8 cellular contexts compared by ENCODE assay signal in the genomic region with DNA sequence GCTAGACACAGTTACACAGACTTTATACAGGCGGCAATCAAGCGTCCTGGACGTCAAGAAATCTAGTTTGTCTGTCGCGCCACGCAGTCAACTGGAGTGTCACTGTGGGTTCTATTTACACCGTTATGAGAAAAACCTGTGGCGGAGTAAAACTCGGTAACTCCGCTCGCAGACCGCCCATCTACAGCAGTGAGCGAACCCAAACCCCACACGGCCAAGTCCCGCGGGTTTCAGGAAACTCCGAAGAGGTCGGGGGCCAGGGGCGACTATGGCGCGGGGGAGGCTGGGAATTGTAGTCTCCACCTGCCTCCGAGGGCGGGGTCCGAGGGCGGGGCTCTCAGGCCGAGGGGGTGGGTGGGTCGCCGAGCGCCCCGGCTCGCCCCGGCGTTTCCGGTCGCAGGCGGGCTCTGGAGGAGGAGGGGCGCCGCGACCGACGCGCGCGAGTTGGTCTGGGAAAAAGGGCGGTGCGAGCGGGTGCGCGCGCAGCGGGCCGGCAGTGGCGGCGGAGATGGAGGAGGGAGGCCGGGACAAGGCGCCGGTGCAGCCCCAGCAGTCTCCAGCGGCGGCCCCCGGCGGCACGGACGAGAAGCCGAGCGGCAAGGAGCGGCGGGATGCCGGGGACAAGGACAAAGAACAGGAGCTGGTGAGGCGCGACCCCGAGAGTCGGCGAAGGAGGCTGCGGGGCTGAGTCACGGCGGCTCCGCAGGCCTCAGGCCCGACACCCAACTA. TPM values are rescaled to one million over a fixed set of nuclear protein-coding genes. Genes with fewer than 3 reads are reported as not detected.
DNase-seq lines count a peak whose midpoint lies in the region; ATAC-seq, FAIRE-seq and TF ChIP-seq lines count a peak whose summit lies in the region.

PSMD2 (plus strand) TSS at position 483 of the 729 bp plus-strand sequence; CDS start at position 509, 26 bp downstream.

- H3K36me3 ChIP-seq in HUES48 (ENCODE audit: control insufficient read depth, insufficient read depth, low read length), result peaks cover 38% of the 10 kb centered on the region
- peaks cover 44% of the 10 kb centered on the region for H3K36me3 ChIP-seq in NT2/D1 (ENCODE audit: insufficient read depth, insufficient read length, low read length)
- H3K36me3 ChIP-seq in H1 (ENCODE audit: control insufficient read depth in 2 of 4, insufficient read depth in 4 of 4, low read length in 3 of 4), result peaks cover 27 to 38% (median 35%) of the 10 kb centered on the region in 4 experiments
- H3K36me3 ChIP-seq in mesenchymal stem cell (ENCODE audit: control insufficient read depth in 1 of 2, insufficient read depth in 2 of 2, low read depth in 1 of 2, low read length in 2 of 2), result peaks cover 25 to 38% of the 10 kb centered on the region in 2 experiments

- H3K23me2 ChIP-seq in H1 (ENCODE audit: low read depth, low read length), result peaks cover 10% of the 10 kb centered on the region

- H2BK5ac ChIP-seq in H1 (ENCODE audit: low read depth, low read length), result peak within 1 kb of the TSS; percentile 60
- peak within 1 kb of the TSS; percentile 39 for H2BK5ac ChIP-seq in mesenchymal stem cell (ENCODE audit: low read depth, low read length, poor library complexity, severe bottlenecking)

- in situ Hi-C loops in Caki2 (cut with HindIII; ENCODE audit: low pct_unique_long_range_greater_than_20kb, low sequenced_read_pairs), result no loop called here

- no peak within 1 kb of the TSS for H2BK20ac ChIP-seq in H1 (ENCODE audit: low read length)

- no peak within 1 kb of the TSS; the same call in 1 of the 2 replicates for H2BK15ac ChIP-seq in H1 (ENCODE audit: low read length)
- H2BK15ac ChIP-seq in mesenchymal stem cell (ENCODE audit: low read depth, poor library complexity, severe bottlenecking), result peak within 1 kb of the TSS; percentile 73

- FAIRE-seq in H1 (lab: Jason Lieb, UNC), result no peak

- H2BK120ac ChIP-seq in H1 (replicated peaks; ENCODE audit: low read depth, low read length) (no peak within 1 kb of the TSS), mesenchymal stem cell (ENCODE audit: low read depth, low read length) (no peak within 1 kb of the TSS)

- 3% methylated on average over 45 of the region's 78 CpGs; no CpG with 5 or more reads in 1 of the 2 experiments for WGBS in H1 (ENCODE audit: extremely low coverage in 1 of 2, insufficient coverage in 1 of 2, insufficient read length in 1 of 2, insufficient replicate concordance in 2 of 2, low coverage in 1 of 2, low lambda C conversion rate in 2 of 2, missing lambda C conversion rate in 1 of 2), 2 experiments
- WGBS in mesenchymal stem cell, result under 1% methylated on average over 60 of the region's 78 CpGs

- TF ChIP-seq POLR2A in H1 (IDR thresholded peaks at IDR 0.05; ENCODE audit: control extremely low read depth in 1 of 2, low read depth in 2 of 2, low read length in 2 of 2), result peak; percentile 80 to 83

- peak within 1 kb of the TSS; percentile 98 for H3K4me3 ChIP-seq in HUES48 (ENCODE audit: low read depth, low read length)
- H3K4me3 ChIP-seq in NT2/D1 (ENCODE audit: insufficient read length, low read depth), result peak within 1 kb of the TSS; percentile 98
- peak within 1 kb of the TSS; percentile 91 to 98 (median 95) for H3K4me3 ChIP-seq in H1 (ENCODE audit: extremely low read depth in 1 of 4, insufficient read depth in 2 of 4, low read depth in 3 of 4, low read length in 4 of 4)
- peak within 1 kb of the TSS; percentile 91 to 96 for H3K4me3 ChIP-seq in mesenchymal stem cell (ENCODE audit: insufficient read depth in 1 of 2, low read depth in 1 of 2, low read length in 2 of 2)

- no peaks in the 10 kb centered on the region for H3K27me3 Mint-ChIP-seq in activated CD8-positive, alpha-beta memory T cell treated with anti-CD3 and anti-CD28 coated beads, Interleukin-2, amount 10 ng/mL, durations not matched to agents 7 days and 5 days

- H3K18ac ChIP-seq in H1 (ENCODE audit: extremely low read depth, low read length) (peak within 1 kb of the TSS; percentile 87), mesenchymal stem cell (ENCODE audit: low read depth in 1 of 2, low read length in 2 of 2) (peak within 1 kb of the TSS; percentile 82 to 83)

- H3K14ac ChIP-seq in H1 (ENCODE audit: insufficient read length) (no peak within 1 kb of the TSS), mesenchymal stem cell (ENCODE audit: low read length in 2 of 2) (peak within 1 kb of the TSS in 1 of 2 experiments; percentile 82)

- peaks cover 23% of the 10 kb centered on the region for H3K4me1 Mint-ChIP-seq in activated CD8-positive, alpha-beta memory T cell treated with anti-CD3 and anti-CD28 coated beads, Interleukin-2, amount 10 ng/mL, durations not matched to agents 7 days and 5 days

- H4K8ac ChIP-seq in H1 (ENCODE audit: extremely low read depth, insufficient read depth, low read length) (peak within 1 kb of the TSS; percentile 95), mesenchymal stem cell (ENCODE audit: low read length) (peak within 1 kb of the TSS; percentile 86)

- H3K4ac ChIP-seq in H1 (replicated peaks; ENCODE audit: insufficient read length, low read depth, low read length) (no peak within 1 kb of the TSS), mesenchymal stem cell (ENCODE audit: low read depth in 1 of 2, low read length in 2 of 2) (peak within 1 kb of the TSS; percentile 2 to 87)

- peak within 1 kb of the TSS; percentile 86 for H3K27ac Mint-ChIP-seq in activated CD8-positive, alpha-beta memory T cell treated with anti-CD3 and anti-CD28 coated beads, Interleukin-2, amount 10 ng/mL, durations not matched to agents 7 days and 5 days

- H3K4me1 ChIP-seq in HUES48 (ENCODE audit: control insufficient read depth, insufficient read depth, low read length) (no peaks in the 10 kb centered on the region), NT2/D1 (ENCODE audit: insufficient read depth, insufficient read length) (no peaks in the 10 kb centered on the region), H1 (replicated peaks in 1 of 4; ENCODE audit: control insufficient read depth in 3 of 4, insufficient read depth in 4 of 4, low read length in 3 of 4) (peaks cover 0 to 7% (median 2%) of the 10 kb centered on the region in 4 experiments; a peak in 4 of 7 replicates), mesenchymal stem cell (ENCODE audit: control insufficient read depth, insufficient read depth, low read depth, low read length) (peaks cover 3% of the 10 kb centered on the region)

- H2AFZ ChIP-seq in H1 (ENCODE audit: low read length), result peak within 1 kb of the TSS; percentile 95
- peak within 1 kb of the TSS; percentile 76 for H2AFZ ChIP-seq in mesenchymal stem cell (ENCODE audit: low read depth, low read length)

- no peaks in the 10 kb centered on the region for H3K9me3 ChIP-seq in HUES48 (ENCODE audit: control insufficient read depth, insufficient read depth, low read length)
- no peaks in the 10 kb centered on the region for H3K9me3 ChIP-seq in NT2/D1 (ENCODE audit: insufficient read depth, low read length)
- no peaks in the 10 kb centered on the region for H3K9me3 ChIP-seq in H1 (ENCODE audit: insufficient read depth in 2 of 2, low read depth in 1 of 2, low read length in 1 of 2)
- no peaks in the 10 kb centered on the region for H3K9me3 ChIP-seq in mesenchymal stem cell (ENCODE audit: control insufficient read depth, low read length)

- H3K4me2 ChIP-seq in H1 (ENCODE audit: insufficient read depth in 1 of 2, low read depth in 2 of 2, low read length in 2 of 2) (peak within 1 kb of the TSS; percentile 84 to 92), mesenchymal stem cell (ENCODE audit: low read length, poor library complexity, severe bottlenecking) (peak within 1 kb of the TSS; percentile 76)

- H3K27me3 ChIP-seq in HUES48 (ENCODE audit: control insufficient read depth, insufficient read depth, low read length) (no peaks in the 10 kb centered on the region), NT2/D1 (ENCODE audit: insufficient read depth, insufficient read length) (no peaks in the 10 kb centered on the region), H1 (replicated peaks in 1 of 4; ENCODE audit: control insufficient read depth in 3 of 4, extremely low read depth in 1 of 4, insufficient read depth in 3 of 4, low read length in 3 of 4) (no peaks in the 10 kb centered on the region), mesenchymal stem cell (ENCODE audit: control insufficient read depth in 1 of 2, insufficient read depth in 1 of 2, low read length in 2 of 2) (peaks cover 0 to 3% of the 10 kb centered on the region in 2 experiments)

- peak within 1 kb of the TSS; percentile 32 for H3K56ac ChIP-seq in H1 (replicated peaks; ENCODE audit: insufficient read length, low read depth, low read length)

- H4K91ac ChIP-seq in H1 (replicated peaks; ENCODE audit: insufficient read length, low read length) (peak within 1 kb of the TSS; percentile 18), mesenchymal stem cell (ENCODE audit: low read length) (peak within 1 kb of the TSS; percentile 76)

- CTCF ChIA-PET in activated CD8-positive, alpha-beta memory T cell treated with anti-CD3 and anti-CD28 coated beads, Interleukin-2, amount 10 ng/mL, durations not matched to agents 7 days and 5 days (lab: Charles Lee), result interaction anchor here (1.0 to 1.3 kb wide), 2 partner anchors 55 to 71 kb away, joined by 3 to 4 read pairs; no protein-coding TSS in a partner anchor
- CTCF ChIA-PET in H1 (lab: Charles Lee; ENCODE audit: partially characterized antibody), result interaction anchor here (0.7 to 1.5 kb wide), 5 partner anchors 22 to 154 kb away, joined by 3 to 5 read pairs (median 3); no protein-coding TSS in a partner anchor

- H3K9ac ChIP-seq in HUES48 (ENCODE audit: low read depth, low read length) (peak within 1 kb of the TSS; percentile 87), NT2/D1 (ENCODE audit: insufficient read length, low read depth) (peak within 1 kb of the TSS; percentile 98), H1 (replicated peaks in 1 of 4; ENCODE audit: extremely low read depth in 1 of 4, low read depth in 3 of 4, low read length in 3 of 4) (peak within 1 kb of the TSS; percentile 74 to 93 (median 82)), mesenchymal stem cell (ENCODE audit: low read length) (peak within 1 kb of the TSS; percentile 97)

- no peak for TF ChIP-seq RAD21 in H1 (IDR thresholded peaks at IDR 0.05 in 1 of 2, conservative IDR thresholded peaks at IDR 0.05 in 1 of 2; ENCODE audit: low read depth in 2 of 2, low read length in 2 of 2)

- H3K79me2 ChIP-seq in H1 (ENCODE audit: control insufficient read depth in 1 of 2, insufficient read depth in 2 of 2, low read length in 2 of 2), result peaks cover 8 to 20% of the 10 kb centered on the region in 2 experiments

- H3K27ac ChIP-seq in HUES48 (ENCODE audit: low read depth, low read length) (peak within 1 kb of the TSS; percentile 89), H1 (ENCODE audit: low read depth, low read length) (peak within 1 kb of the TSS; percentile 71; the same call in 1 of the 2 replicates), mesenchymal stem cell (ENCODE audit: low read length, poor library complexity, severe bottlenecking) (peak within 1 kb of the TSS; percentile 75)

- H3K36me3 Mint-ChIP-seq in activated CD8-positive, alpha-beta memory T cell treated with anti-CD3 and anti-CD28 coated beads, Interleukin-2, amount 10 ng/mL, durations not matched to agents 7 days and 5 days, result peaks cover 35% of the 10 kb centered on the region

- peak within 1 kb of the TSS; percentile 86 for H4K5ac ChIP-seq in H1 (ENCODE audit: insufficient read length, low read depth, low read length)

- H2BK12ac ChIP-seq in H1 (ENCODE audit: low read depth, low read length), result peak within 1 kb of the TSS; percentile 53; the same call in 1 of the 2 replicates
- H2BK12ac ChIP-seq in mesenchymal stem cell (ENCODE audit: low read length in 2 of 2), result peak within 1 kb of the TSS in 1 of 2 experiments; percentile 15

- no peaks in the 10 kb centered on the region for H3K9me3 Mint-ChIP-seq in activated CD8-positive, alpha-beta memory T cell treated with anti-CD3 and anti-CD28 coated beads, Interleukin-2, amount 10 ng/mL, durations not matched to agents 7 days and 5 days (ENCODE audit: low read depth)

- TF ChIP-seq CTCF in H1 (IDR thresholded peaks at IDR 0.05; ENCODE audit: control extremely low read depth in 1 of 3, insufficient read depth in 1 of 3, low read depth in 1 of 3, low read length in 3 of 3), result no peak

- POLR2A ChIA-PET in H1 (lab: Charles Lee; ENCODE audit: partially characterized antibody), result interaction anchor here (0.7 to 5.2 kb wide), 9 partner anchors 10 to 143 kb away, joined by 3 to 43 read pairs (median 5); partner anchors contain the start of genes DVL3 and EEF1AKMT4

- peak; percentile 93 for ATAC-seq in GM21423 (IDR thresholded peaks at IDR 0.05; ENCODE audit: unreplicated experiment)
- ATAC-seq in activated CD8-positive, alpha-beta memory T cell treated with anti-CD3 and anti-CD28 coated beads, Interleukin-2, amount 10 ng/mL, durations not matched to agents 7 days and 5 days, result peak; percentile 93

- peaks cover 8% of the 10 kb centered on the region for H3K79me1 ChIP-seq in H1 (ENCODE audit: low read depth, low read length)
- H3K79me1 ChIP-seq in mesenchymal stem cell (replicated peaks; ENCODE audit: low read length, poor library complexity, severe bottlenecking), result peaks cover 3% of the 10 kb centered on the region

- DNase-seq in Caki2 (ENCODE audit: low read depth) (peak; percentile 91), NT2/D1 (ENCODE audit: low read depth, low spot score) (peak; percentile 96), H1 (ENCODE audit: low read depth in 1 of 2, low spot score in 2 of 2) (peak; percentile 80 to 94), mesenchymal stem cell (peak; percentile 96)
- DNase-seq in activated CD8-positive, alpha-beta memory T cell treated with anti-CD3 and anti-CD28 coated beads, Interleukin-2, amount 10 ng/mL, durations not matched to agents 7 days and 5 days, result peak; percentile 99
- peak; percentile 98 for DNase-seq in stimulated activated CD8-positive, alpha-beta memory T cell treated with anti-CD3 and anti-CD28 coated beads, Interleukin-12 subunit alpha, Interleukin-12 subunit beta, amount 100 ng/mL, for 24 hours (ENCODE audit: extremely low read depth)

- H3K4me3 Mint-ChIP-seq in activated CD8-positive, alpha-beta memory T cell treated with anti-CD3 and anti-CD28 coated beads, Interleukin-2, amount 10 ng/mL, durations not matched to agents 7 days and 5 days, result peak within 1 kb of the TSS; percentile 91

- H3K23ac ChIP-seq in H1 (ENCODE audit: insufficient read length) (no peak within 1 kb of the TSS), mesenchymal stem cell (ENCODE audit: low read length in 2 of 2) (peak within 1 kb of the TSS in 1 of 2 experiments; percentile 47)

- no peak for TF ChIP-seq EP300 in H1 (IDR thresholded peaks at IDR 0.05; ENCODE audit: borderline replicate concordance in 1 of 2, low read depth in 2 of 2, low read length in 2 of 2)

- H2AK5ac ChIP-seq in H1 (ENCODE audit: low read depth, low read length) (no peak within 1 kb of the TSS), mesenchymal stem cell (ENCODE audit: low read length, severe bottlenecking) (peak within 1 kb of the TSS; percentile 26)

- peaks cover 0 to 9% of the 10 kb centered on the region in 2 experiments for H4K20me1 ChIP-seq in H1 (replicated peaks in 1 of 2; ENCODE audit: control insufficient read depth in 1 of 2, insufficient read depth in 2 of 2, low read length in 2 of 2)

RNA-seq across cellular contexts. Expression of gene PSMD2, which starts in this region (rescaled TPM):
- total RNA-seq in Caki2 (2014; rRNA removed; shearing (Covaris generic); ENCODE audit: low replicate concordance), result 533 and 581 TPM in 2 replicates
- 100 to 1,000 TPM; 193 to 258 TPM for total RNA-seq in activated CD8-positive, alpha-beta memory T cell treated with anti-CD3 and anti-CD28 coated beads, Interleukin-2, amount 10 ng/mL, durations not matched to agents 7 days and 5 days
- 358 and 363 TPM in 2 replicates for total RNA-seq in H1 (2021; fragmentation: NEBNext Ultra II Directional; extraction: Animal tissue kit (Norgen Biotek cat#: 25700))
- polyA plus RNA-seq in H1 (2011; rRNA removed), result 272 and 350 TPM in 2 replicates
- 302 TPM for polyA plus RNA-seq in H1 (2011; cell fraction: cytosol; rRNA removed)
- 249 TPM for polyA plus RNA-seq in H1 (2011; cell fraction: nucleus; rRNA removed)
- 334 to 378 TPM (median 363 TPM) in 4 replicates for polyA plus RNA-seq in H1 (2012, experiment 1 of 2)
- 145 TPM for polyA plus RNA-seq in H1 (2012, experiment 2 of 2)
- polyA plus RNA-seq in H1 (2013, experiment 1 of 2), result 137 TPM
- 133 TPM for polyA plus RNA-seq in H1 (2013, experiment 2 of 2)
- 590 and 595 TPM in 2 replicates for polyA minus RNA-seq in H1 (2011; rRNA and poly(A)+ RNA removed)
- 301 TPM for polyA minus RNA-seq in H1 (2011; cell fraction: cytosol; rRNA and poly(A)+ RNA removed)
- polyA minus RNA-seq in H1 (2011; cell fraction: nucleus; rRNA and poly(A)+ RNA removed), result 160 TPM
- 121 TPM for polyA plus RNA-seq in mesenchymal stem cell (2013, experiment 1 of 2)
- polyA plus RNA-seq in mesenchymal stem cell (2013, experiment 2 of 2), result 116 TPM

Comparison
In these comparisons a context has a peak if more than half of its experiments do, and no peak if none do; other contexts are left out.
1. Peak in every context shown above with its lines: DNase-seq, ATAC-seq, H3K4me3 ChIP-seq and H3K27ac ChIP-seq.